8 cellular contexts compared by ENCODE assay signal in genomic region chr12:27703720-27704452, GRCh38. TPM values are rescaled to one million over a fixed set of nuclear protein-coding genes. Genes with fewer than 3 reads are reported as not detected.
DNase-seq lines count a peak whose midpoint lies in the region; ATAC-seq and TF ChIP-seq lines count a peak whose summit lies in the region.

No MANE protein-coding gene starts in this region.

- TF ChIP-seq CTCF in AG10803 (conservative IDR thresholded peaks at IDR 0.05; ENCODE audit: low read length) (peak; percentile 85), mesothelial cell of epicardium (IDR thresholded peaks at IDR 0.05; ENCODE audit: unreplicated experiment) (peak; percentile 81)

- no peak overlapping the region for H3K4me3 ChIP-seq in AG10803 (ENCODE audit: low read length)

- H3K4me3 Mint-ChIP-seq in mesothelial cell of epicardium = no peak overlapping the region

- H3K27ac Mint-ChIP-seq in mesothelial cell of epicardium = no peak overlapping the region

- ATAC-seq in GM18861 (IDR thresholded peaks at IDR 0.05; ENCODE audit: unreplicated experiment) (peak; percentile 88), HG03108 (IDR thresholded peaks at IDR 0.05; ENCODE audit: unreplicated experiment) (peak; percentile 74)

- no peaks in the 10 kb centered on the region for H3K36me3 Mint-ChIP-seq in mesothelial cell of epicardium

- no peaks in the 10 kb centered on the region for H3K27me3 Mint-ChIP-seq in mesothelial cell of epicardium (ENCODE audit: low read depth)

- no peaks in the 10 kb centered on the region for H3K4me1 Mint-ChIP-seq in mesothelial cell of epicardium

- H3K9me3 Mint-ChIP-seq in mesothelial cell of epicardium = no peaks in the 10 kb centered on the region

- DNase-seq in AG10803 (ENCODE audit: low read depth) = peak; percentile 97
- DNase-seq in NCI-H345 treated with DMSO at 0.1 percent for 48 hours (lab: John Stamatoyannopoulos, UW; ENCODE audit: unreplicated experiment) = peak; percentile 19
- DNase-seq in activated CD4-positive, alpha-beta T cell treated with anti-CD3 and anti-CD28 coated beads, Interleukin-2, amount 50 U/mL, for 1 hour = peak; percentile 62
- DNase-seq in effector CD8-positive, alpha-beta T cell (lab: John Stamatoyannopoulos, UW) = peak; percentile 36
- peak; percentile 26 to 68 for DNase-seq in mesothelial cell of epicardium (ENCODE audit: low spot score in 2 of 2, unreplicated experiment in 2 of 2)
- DNase-seq in stimulated activated CD8-positive, alpha-beta memory T cell treated with anti-CD3 and anti-CD28 coated beads, Interleukin-7, amount 100 ng/mL, for 1 hour (ENCODE audit: low read depth in 2 of 2) = peak; percentile 30 to 34

RNA-seq across cellular contexts. Expression of gene MRPS35, which starts 6.7 kb away (rescaled TPM):
- total RNA-seq in mesothelial cell of epicardium = 31.8 to 34.7 TPM (median 34.0 TPM) in 3 replicates

RNA-seq across cellular contexts. Expression of gene REP15, which starts 7.6 kb away (rescaled TPM):
- 2.2 to 2.4 TPM (median 2.3 TPM) in 3 replicates for total RNA-seq in mesothelial cell of epicardium

Comparison
In these comparisons a context has a peak if more than half of its experiments do, and no peak if none do; other contexts are left out.
1. DNase-seq: peak in every context shown above with its lines; median percentile 97 in AG10803; 62 in activated CD4-positive, alpha-beta T cell treated with anti-CD3 and anti-CD28 coated beads, Interleukin-2, amount 50 U/mL, for 1 hour; 47 in mesothelial cell of epicardium; 36 in effector CD8-positive, alpha-beta T cell; 32 in stimulated activated CD8-positive, alpha-beta memory T cell treated with anti-CD3 and anti-CD28 coated beads, Interleukin-7, amount 100 ng/mL, for 1 hour; 19 in NCI-H345 treated with DMSO at 0.1 percent for 48 hours.